In the genomic region with DNA sequence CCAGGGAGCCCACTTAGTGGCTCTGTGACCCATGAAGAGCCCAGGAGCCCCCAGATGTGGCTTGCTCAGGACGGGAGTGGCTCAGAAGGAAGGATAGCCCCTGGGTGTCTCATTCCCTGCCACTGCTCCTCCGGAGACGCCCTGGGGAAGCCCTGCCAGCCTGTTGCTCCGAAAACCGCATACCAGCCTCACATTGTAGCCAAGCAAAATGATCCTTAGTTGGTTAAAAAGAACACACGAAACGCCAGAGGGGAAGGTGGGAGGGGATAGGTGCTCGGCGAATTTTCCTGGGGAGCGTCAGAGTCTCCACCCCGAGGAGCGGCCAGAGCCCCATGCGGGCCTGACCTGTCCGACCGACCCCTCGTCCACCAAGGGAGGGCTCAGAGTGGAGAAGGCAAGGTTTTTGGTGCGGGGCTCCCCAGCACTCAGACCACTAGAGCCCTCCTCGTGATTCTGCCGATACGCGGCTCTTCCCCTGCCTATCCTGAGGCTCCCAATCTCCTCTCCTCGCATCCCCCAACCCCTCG, we compare ENCODE assay signal across 8 cellular contexts. TPM values are rescaled to one million over a fixed set of nuclear protein-coding genes. Genes with fewer than 3 reads are reported as not detected.
DNase-seq lines count a peak whose midpoint lies in the region; ATAC-seq lines count a peak whose summit lies in the region.

No MANE protein-coding gene starts in this region.

- peaks cover 9% of the 10 kb centered on the region for H3K27me3 ChIP-seq in effector memory CD4-positive, alpha-beta T cell (replicated peaks; ENCODE audit: control insufficient read depth, insufficient read depth, low read length, poor library complexity, severe bottlenecking)

- DNase-seq in NCI-H1092 treated with DMSO at 0.1 percent for 48 hours (lab: John Stamatoyannopoulos, UW) (peak; percentile 51), NCI-H1092 (lab: John Stamatoyannopoulos, UW) (no peak), kidney tubule cell (ENCODE audit: low spot score) (peak; percentile 21)
- no peak for DNase-seq in central memory CD8-positive, alpha-beta T cell (ENCODE audit: low spot score in 2 of 2)
- DNase-seq in effector memory CD4-positive, alpha-beta T cell = no peak

- H3K36me3 Mint-ChIP-seq in central memory CD8-positive, alpha-beta T cell (ENCODE audit: insufficient read depth) = peaks cover 1% of the 10 kb centered on the region

- H3K27ac Mint-ChIP-seq in central memory CD8-positive, alpha-beta T cell (ENCODE audit: low read depth) = no peak overlapping the region

- H3K36me3 ChIP-seq in effector memory CD4-positive, alpha-beta T cell (ENCODE audit: control insufficient read depth, insufficient read depth, low read length) = no peaks in the 10 kb centered on the region

- ATAC-seq in central memory CD8-positive, alpha-beta T cell (replicated peaks; ENCODE audit: extremely low read depth, poor library complexity, severe bottlenecking) = no peak
- ATAC-seq in HG03521 (IDR thresholded peaks at IDR 0.05; ENCODE audit: unreplicated experiment) (no peak), HG02973 (IDR thresholded peaks at IDR 0.05; ENCODE audit: unreplicated experiment) (no peak)

- no peaks in the 10 kb centered on the region for H3K9me3 ChIP-seq in effector memory CD4-positive, alpha-beta T cell (ENCODE audit: control insufficient read depth, low read length)

- H3K27ac ChIP-seq in temporal lobe (ENCODE audit: low read depth, low read length) = peak overlapping the region; percentile 89
- no peak overlapping the region for H3K27ac ChIP-seq in effector memory CD4-positive, alpha-beta T cell (ENCODE audit: insufficient read depth, low read length, poor library complexity, severe bottlenecking)

- H3K27me3 Mint-ChIP-seq in central memory CD8-positive, alpha-beta T cell = peaks cover 37% of the 10 kb centered on the region

- H3K4me3 Mint-ChIP-seq in central memory CD8-positive, alpha-beta T cell = peak overlapping the region; percentile 54

- H3K9me3 Mint-ChIP-seq in central memory CD8-positive, alpha-beta T cell = no peaks in the 10 kb centered on the region

- H3K4me3 ChIP-seq in effector memory CD4-positive, alpha-beta T cell (ENCODE audit: insufficient read depth, low read depth, low read length, poor library complexity, severe bottlenecking) = no peak overlapping the region

- H3K4me1 ChIP-seq in effector memory CD4-positive, alpha-beta T cell (ENCODE audit: control insufficient read depth, insufficient read depth, low read length, poor library complexity, severe bottlenecking) = peaks cover 4% of the 10 kb centered on the region

- H3K4me1 Mint-ChIP-seq in central memory CD8-positive, alpha-beta T cell = peaks cover 7% of the 10 kb centered on the region

RNA-seq across cellular contexts. Expression of a gene that starts 39.5 kb away (rescaled TPM):
- total RNA-seq in temporal lobe = 66.6 TPM

RNA-seq across cellular contexts. Expression of a gene that starts 48.5 kb away (rescaled TPM):
- 30.2 TPM for total RNA-seq in temporal lobe

RNA-seq across cellular contexts. Expression of a gene that starts 58.0 kb away (rescaled TPM):
- total RNA-seq in temporal lobe = not detected

Comparison
In these comparisons a context has a peak if more than half of its experiments do, and no peak if none do; other contexts are left out.
1. DNase-seq: peak in NCI-H1092 treated with DMSO at 0.1 percent for 48 hours (single experiment) and kidney tubule cell (single experiment); none in NCI-H1092 (single experiment), central memory CD8-positive, alpha-beta T cell (0 of 2) and effector memory CD4-positive, alpha-beta T cell (0 of 3).